ENCODE assay signal across 1 cellular context in the genomic region with DNA sequence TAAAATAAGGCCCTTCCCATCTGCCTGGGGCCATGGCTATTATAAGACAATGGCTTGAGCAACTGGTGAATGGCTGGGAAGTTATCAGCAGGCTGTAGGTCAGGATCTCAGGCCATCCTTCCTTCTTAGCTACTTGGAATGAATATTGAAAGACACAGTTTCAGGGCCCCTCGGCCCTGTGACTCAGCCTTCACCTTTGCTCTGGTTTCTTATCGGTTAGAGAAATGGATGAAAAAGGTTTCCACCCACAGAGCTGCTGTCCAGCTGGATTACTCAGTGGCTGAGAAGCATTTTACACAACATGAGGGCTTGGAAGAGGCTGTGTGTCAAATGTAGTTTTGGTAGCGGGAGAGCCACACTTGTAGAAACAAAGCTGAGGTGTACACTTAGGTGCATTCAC.
TF ChIP-seq lines count a peak whose summit lies in the region.

No MANE protein-coding gene starts in this region.

TF ChIP-seq in HepG2, 621 proteins besides CTCF, POLR2A, EP300 and RAD21 (continued from another document and continues in another):
- TF ChIP-seq FOSL2 (CRISPR knock-in tag; IDR thresholded peaks at IDR 0.05) = peak; percentile 94
- TF ChIP-seq GATAD1 (CRISPR knock-in tag; IDR thresholded peaks at IDR 0.05) = no peak
- no peak for TF ChIP-seq MBD4 (IDR thresholded peaks at IDR 0.05; ENCODE audit: borderline replicate concordance, low read length)
- no peak for TF ChIP-seq SUZ12 (IDR thresholded peaks at IDR 0.05; ENCODE audit: low read depth, low read length)
- TF ChIP-seq, protein P1, sequence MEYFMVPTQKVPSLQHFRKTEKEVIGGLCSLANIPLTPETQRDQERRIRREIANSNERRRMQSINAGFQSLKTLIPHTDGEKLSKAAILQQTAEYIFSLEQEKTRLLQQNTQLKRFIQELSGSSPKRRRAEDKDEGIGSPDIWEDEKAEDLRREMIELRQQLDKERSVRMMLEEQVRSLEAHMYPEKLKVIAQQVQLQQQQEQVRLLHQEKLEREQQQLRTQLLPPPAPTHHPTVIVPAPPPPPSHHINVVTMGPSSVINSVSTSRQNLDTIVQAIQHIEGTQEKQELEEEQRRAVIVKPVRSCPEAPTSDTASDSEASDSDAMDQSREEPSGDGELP (IDR thresholded peaks at IDR 0.05; ENCODE audit: borderline replicate concordance, low read depth) = 0 out of 2 replicates have a peak, but pooled peaks have one; percentile 33
- TF ChIP-seq NR2F6 (IDR thresholded peaks at IDR 0.05) = peak; percentile 38; the same call in 1 of the 2 replicates
- TF ChIP-seq NR2F6 (CRISPR knock-in tag; IDR thresholded peaks at IDR 0.05) = no peak
- TF ChIP-seq HNRNPL (IDR thresholded peaks at IDR 0.05; ENCODE audit: low read depth, low read length) = no peak
- peak; percentile 16; the same call in 1 of the 2 replicates for TF ChIP-seq BCL6 (CRISPR knock-in tag; IDR thresholded peaks at IDR 0.05)
- TF ChIP-seq JUND (CRISPR knock-in tag; IDR thresholded peaks at IDR 0.05) = peak; percentile 43; the same call in 1 of the 2 replicates
- 0 out of 2 replicates have a peak, but pooled peaks have one; percentile 21 for TF ChIP-seq POGZ (CRISPR knock-in tag; IDR thresholded peaks at IDR 0.05)
- TF ChIP-seq, protein P2, sequence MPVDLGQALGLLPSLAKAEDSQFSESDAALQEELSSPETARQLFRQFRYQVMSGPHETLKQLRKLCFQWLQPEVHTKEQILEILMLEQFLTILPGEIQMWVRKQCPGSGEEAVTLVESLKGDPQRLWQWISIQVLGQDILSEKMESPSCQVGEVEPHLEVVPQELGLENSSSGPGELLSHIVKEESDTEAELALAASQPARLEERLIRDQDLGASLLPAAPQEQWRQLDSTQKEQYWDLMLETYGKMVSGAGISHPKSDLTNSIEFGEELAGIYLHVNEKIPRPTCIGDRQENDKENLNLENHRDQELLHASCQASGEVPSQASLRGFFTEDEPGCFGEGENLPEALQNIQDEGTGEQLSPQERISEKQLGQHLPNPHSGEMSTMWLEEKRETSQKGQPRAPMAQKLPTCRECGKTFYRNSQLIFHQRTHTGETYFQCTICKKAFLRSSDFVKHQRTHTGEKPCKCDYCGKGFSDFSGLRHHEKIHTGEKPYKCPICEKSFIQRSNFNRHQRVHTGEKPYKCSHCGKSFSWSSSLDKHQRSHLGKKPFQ (CRISPR knock-in tag; IDR thresholded peaks at IDR 0.05; ENCODE audit: insufficient replicate concordance) = no peak
- TF ChIP-seq ZNF232 (CRISPR knock-in tag; IDR thresholded peaks at IDR 0.05; ENCODE audit: borderline replicate concordance) = peak; percentile 100
- TF ChIP-seq RXRA (CRISPR knock-in tag; IDR thresholded peaks at IDR 0.05) = peak; percentile 81; the same call in 1 of the 2 replicates
- TF ChIP-seq RBM22 (optimal IDR thresholded peaks at IDR 0.05; ENCODE audit: low read length) = peak; percentile 66
- TF ChIP-seq POLR2G (IDR thresholded peaks at IDR 0.05; ENCODE audit: low read depth, low read length) = 0 out of 2 replicates have a peak, but pooled peaks have one; percentile 28
- no peak for TF ChIP-seq ZNF225 (CRISPR knock-in tag; IDR thresholded peaks at IDR 0.05)
- TF ChIP-seq NCOA2 (CRISPR knock-in tag; IDR thresholded peaks at IDR 0.05) = 0 out of 2 replicates have a peak, but pooled peaks have one; percentile 15
- TF ChIP-seq ZNF879 (CRISPR knock-in tag; IDR thresholded peaks at IDR 0.05) = no peak
- TF ChIP-seq ZNF432 (CRISPR knock-in tag; IDR thresholded peaks at IDR 0.05; ENCODE audit: borderline replicate concordance) = no peak
- TF ChIP-seq, protein P3, sequence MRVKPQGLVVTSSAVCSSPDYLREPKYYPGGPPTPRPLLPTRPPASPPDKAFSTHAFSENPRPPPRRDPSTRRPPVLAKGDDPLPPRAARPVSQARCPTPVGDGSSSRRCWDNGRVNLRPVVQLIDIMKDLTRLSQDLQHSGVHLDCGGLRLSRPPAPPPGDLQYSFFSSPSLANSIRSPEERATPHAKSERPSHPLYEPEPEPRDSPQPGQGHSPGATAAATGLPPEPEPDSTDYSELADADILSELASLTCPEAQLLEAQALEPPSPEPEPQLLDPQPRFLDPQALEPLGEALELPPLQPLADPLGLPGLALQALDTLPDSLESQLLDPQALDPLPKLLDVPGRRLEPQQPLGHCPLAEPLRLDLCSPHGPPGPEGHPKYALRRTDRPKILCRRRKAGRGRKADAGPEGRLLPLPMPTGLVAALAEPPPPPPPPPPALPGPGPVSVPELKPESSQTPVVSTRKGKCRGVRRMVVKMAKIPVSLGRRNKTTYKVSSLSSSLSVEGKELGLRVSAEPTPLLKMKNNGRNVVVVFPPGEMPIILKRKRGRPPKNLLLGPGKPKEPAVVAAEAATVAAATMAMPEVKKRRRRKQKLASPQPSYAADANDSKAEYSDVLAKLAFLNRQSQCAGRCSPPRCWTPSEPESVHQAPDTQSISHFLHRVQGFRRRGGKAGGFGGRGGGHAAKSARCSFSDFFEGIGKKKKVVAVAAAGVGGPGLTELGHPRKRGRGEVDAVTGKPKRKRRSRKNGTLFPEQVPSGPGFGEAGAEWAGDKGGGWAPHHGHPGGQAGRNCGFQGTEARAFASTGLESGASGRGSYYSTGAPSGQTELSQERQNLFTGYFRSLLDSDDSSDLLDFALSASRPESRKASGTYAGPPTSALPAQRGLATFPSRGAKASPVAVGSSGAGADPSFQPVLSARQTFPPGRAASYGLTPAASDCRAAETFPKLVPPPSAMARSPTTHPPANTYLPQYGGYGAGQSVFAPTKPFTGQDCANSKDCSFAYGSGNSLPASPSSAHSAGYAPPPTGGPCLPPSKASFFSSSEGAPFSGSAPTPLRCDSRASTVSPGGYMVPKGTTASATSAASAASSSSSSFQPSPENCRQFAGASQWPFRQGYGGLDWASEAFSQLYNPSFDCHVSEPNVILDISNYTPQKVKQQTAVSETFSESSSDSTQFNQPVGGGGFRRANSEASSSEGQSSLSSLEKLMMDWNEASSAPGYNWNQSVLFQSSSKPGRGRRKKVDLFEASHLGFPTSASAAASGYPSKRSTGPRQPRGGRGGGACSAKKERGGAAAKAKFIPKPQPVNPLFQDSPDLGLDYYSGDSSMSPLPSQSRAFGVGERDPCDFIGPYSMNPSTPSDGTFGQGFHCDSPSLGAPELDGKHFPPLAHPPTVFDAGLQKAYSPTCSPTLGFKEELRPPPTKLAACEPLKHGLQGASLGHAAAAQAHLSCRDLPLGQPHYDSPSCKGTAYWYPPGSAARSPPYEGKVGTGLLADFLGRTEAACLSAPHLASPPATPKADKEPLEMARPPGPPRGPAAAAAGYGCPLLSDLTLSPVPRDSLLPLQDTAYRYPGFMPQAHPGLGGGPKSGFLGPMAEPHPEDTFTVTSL (CRISPR knock-in tag; IDR thresholded peaks at IDR 0.05; ENCODE audit: borderline replicate concordance) = 0 out of 2 replicates have a peak, but pooled peaks have one; percentile 33
- TF ChIP-seq GATAD2A (CRISPR knock-in tag; IDR thresholded peaks at IDR 0.05) = peak; percentile 66
- TF ChIP-seq, protein P4, sequence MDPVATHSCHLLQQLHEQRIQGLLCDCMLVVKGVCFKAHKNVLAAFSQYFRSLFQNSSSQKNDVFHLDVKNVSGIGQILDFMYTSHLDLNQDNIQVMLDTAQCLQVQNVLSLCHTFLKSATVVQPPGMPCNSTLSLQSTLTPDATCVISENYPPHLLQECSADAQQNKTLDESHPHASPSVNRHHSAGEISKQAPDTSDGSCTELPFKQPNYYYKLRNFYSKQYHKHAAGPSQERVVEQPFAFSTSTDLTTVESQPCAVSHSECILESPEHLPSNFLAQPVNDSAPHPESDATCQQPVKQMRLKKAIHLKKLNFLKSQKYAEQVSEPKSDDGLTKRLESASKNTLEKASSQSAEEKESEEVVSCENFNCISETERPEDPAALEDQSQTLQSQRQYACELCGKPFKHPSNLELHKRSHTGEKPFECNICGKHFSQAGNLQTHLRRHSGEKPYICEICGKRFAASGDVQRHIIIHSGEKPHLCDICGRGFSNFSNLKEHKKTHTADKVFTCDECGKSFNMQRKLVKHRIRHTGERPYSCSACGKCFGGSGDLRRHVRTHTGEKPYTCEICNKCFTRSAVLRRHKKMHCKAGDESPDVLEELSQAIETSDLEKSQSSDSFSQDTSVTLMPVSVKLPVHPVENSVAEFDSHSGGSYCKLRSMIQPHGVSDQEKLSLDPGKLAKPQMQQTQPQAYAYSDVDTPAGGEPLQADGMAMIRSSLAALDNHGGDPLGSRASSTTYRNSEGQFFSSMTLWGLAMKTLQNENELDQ (CRISPR knock-in tag; IDR thresholded peaks at IDR 0.05; ENCODE audit: borderline replicate concordance) = no peak
- no peak for TF ChIP-seq ZNF569 (CRISPR knock-in tag; IDR thresholded peaks at IDR 0.05; ENCODE audit: borderline replicate concordance)
- no peak for TF ChIP-seq ZNF263 (CRISPR knock-in tag; IDR thresholded peaks at IDR 0.05)
- TF ChIP-seq, protein P5, sequence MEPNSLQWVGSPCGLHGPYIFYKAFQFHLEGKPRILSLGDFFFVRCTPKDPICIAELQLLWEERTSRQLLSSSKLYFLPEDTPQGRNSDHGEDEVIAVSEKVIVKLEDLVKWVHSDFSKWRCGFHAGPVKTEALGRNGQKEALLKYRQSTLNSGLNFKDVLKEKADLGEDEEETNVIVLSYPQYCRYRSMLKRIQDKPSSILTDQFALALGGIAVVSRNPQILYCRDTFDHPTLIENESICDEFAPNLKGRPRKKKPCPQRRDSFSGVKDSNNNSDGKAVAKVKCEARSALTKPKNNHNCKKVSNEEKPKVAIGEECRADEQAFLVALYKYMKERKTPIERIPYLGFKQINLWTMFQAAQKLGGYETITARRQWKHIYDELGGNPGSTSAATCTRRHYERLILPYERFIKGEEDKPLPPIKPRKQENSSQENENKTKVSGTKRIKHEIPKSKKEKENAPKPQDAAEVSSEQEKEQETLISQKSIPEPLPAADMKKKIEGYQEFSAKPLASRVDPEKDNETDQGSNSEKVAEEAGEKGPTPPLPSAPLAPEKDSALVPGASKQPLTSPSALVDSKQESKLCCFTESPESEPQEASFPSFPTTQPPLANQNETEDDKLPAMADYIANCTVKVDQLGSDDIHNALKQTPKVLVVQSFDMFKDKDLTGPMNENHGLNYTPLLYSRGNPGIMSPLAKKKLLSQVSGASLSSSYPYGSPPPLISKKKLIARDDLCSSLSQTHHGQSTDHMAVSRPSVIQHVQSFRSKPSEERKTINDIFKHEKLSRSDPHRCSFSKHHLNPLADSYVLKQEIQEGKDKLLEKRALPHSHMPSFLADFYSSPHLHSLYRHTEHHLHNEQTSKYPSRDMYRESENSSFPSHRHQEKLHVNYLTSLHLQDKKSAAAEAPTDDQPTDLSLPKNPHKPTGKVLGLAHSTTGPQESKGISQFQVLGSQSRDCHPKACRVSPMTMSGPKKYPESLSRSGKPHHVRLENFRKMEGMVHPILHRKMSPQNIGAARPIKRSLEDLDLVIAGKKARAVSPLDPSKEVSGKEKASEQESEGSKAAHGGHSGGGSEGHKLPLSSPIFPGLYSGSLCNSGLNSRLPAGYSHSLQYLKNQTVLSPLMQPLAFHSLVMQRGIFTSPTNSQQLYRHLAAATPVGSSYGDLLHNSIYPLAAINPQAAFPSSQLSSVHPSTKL (CRISPR knock-in tag; IDR thresholded peaks at IDR 0.05) = peak; percentile 67
- TF ChIP-seq, protein P6, sequence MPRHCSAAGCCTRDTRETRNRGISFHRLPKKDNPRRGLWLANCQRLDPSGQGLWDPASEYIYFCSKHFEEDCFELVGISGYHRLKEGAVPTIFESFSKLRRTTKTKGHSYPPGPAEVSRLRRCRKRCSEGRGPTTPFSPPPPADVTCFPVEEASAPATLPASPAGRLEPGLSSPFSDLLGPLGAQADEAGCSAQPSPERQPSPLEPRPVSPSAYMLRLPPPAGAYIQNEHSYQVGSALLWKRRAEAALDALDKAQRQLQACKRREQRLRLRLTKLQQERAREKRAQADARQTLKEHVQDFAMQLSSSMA (CRISPR knock-in tag; IDR thresholded peaks at IDR 0.05) = no peak
- TF ChIP-seq HNF4G (IDR thresholded peaks at IDR 0.05; ENCODE audit: borderline replicate concordance, low read depth, low read length) = peak; percentile 19; the same call in 1 of the 2 replicates
- no peak for TF ChIP-seq HNF4G (CRISPR knock-in tag; IDR thresholded peaks at IDR 0.05; ENCODE audit: borderline replicate concordance, low read depth)
- 0 out of 2 replicates have a peak, but pooled peaks have one; percentile 21 for TF ChIP-seq FOXA3 (CRISPR knock-in tag; IDR thresholded peaks at IDR 0.05)
- TF ChIP-seq ZIK1 (CRISPR knock-in tag; IDR thresholded peaks at IDR 0.05; ENCODE audit: borderline replicate concordance, low read depth) = no peak
- TF ChIP-seq RCOR2 (CRISPR knock-in tag; IDR thresholded peaks at IDR 0.05) = 0 out of 2 replicates have a peak, but pooled peaks have one; percentile 31
- TF ChIP-seq ZNF224 (CRISPR knock-in tag; IDR thresholded peaks at IDR 0.05) = no peak
- 0 out of 2 replicates have a peak, but pooled peaks have one; percentile 24 for TF ChIP-seq ZBTB20 (CRISPR knock-in tag; IDR thresholded peaks at IDR 0.05; ENCODE audit: borderline replicate concordance, low read depth)
- TF ChIP-seq CEBPG (CRISPR knock-in tag; IDR thresholded peaks at IDR 0.05) = 0 out of 2 replicates have a peak, but pooled peaks have one; percentile 19
- TF ChIP-seq CREB1 (IDR thresholded peaks at IDR 0.05) = no peak
- TF ChIP-seq CREB1 (CRISPR knock-in tag; IDR thresholded peaks at IDR 0.05) = peak; percentile 42; the same call in 1 of the 2 replicates
- no peak for TF ChIP-seq SOX13 (IDR thresholded peaks at IDR 0.05)
- peak in 1 of 2 experiments; percentile 26; a peak in 2 of 4 replicates for TF ChIP-seq SOX13 (CRISPR knock-in tag; conservative IDR thresholded peaks at IDR 0.05 in 1 of 2, IDR thresholded peaks at IDR 0.05 in 1 of 2)
- TF ChIP-seq MED1 (CRISPR knock-in tag; IDR thresholded peaks at IDR 0.05) = peak; percentile 57
- TF ChIP-seq TEAD3 (CRISPR knock-in tag; optimal IDR thresholded peaks at IDR 0.05; ENCODE audit: borderline replicate concordance) = no peak
- no peak for TF ChIP-seq SOX6 (IDR thresholded peaks at IDR 0.05)
- peak; percentile 33; the same call in 1 of the 2 replicates for TF ChIP-seq SOX6 (CRISPR knock-in tag; IDR thresholded peaks at IDR 0.05)
- TF ChIP-seq SALL1 (CRISPR knock-in tag; IDR thresholded peaks at IDR 0.05) = peak; percentile 32; the same call in 1 of the 2 replicates
- peak; percentile 97 for TF ChIP-seq RXRB (CRISPR knock-in tag; IDR thresholded peaks at IDR 0.05; ENCODE audit: borderline replicate concordance)
- TF ChIP-seq, protein P7, sequence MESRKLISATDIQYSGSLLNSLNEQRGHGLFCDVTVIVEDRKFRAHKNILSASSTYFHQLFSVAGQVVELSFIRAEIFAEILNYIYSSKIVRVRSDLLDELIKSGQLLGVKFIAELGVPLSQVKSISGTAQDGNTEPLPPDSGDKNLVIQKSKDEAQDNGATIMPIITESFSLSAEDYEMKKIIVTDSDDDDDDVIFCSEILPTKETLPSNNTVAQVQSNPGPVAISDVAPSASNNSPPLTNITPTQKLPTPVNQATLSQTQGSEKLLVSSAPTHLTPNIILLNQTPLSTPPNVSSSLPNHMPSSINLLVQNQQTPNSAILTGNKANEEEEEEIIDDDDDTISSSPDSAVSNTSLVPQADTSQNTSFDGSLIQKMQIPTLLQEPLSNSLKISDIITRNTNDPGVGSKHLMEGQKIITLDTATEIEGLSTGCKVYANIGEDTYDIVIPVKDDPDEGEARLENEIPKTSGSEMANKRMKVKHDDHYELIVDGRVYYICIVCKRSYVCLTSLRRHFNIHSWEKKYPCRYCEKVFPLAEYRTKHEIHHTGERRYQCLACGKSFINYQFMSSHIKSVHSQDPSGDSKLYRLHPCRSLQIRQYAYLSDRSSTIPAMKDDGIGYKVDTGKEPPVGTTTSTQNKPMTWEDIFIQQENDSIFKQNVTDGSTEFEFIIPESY (CRISPR knock-in tag; IDR thresholded peaks at IDR 0.05) = peak; percentile 61; the same call in 1 of the 2 replicates
- TF ChIP-seq SPEN (CRISPR knock-in tag; IDR thresholded peaks at IDR 0.05; ENCODE audit: low read depth) = no peak
